Comparison of ENCODE assay signal across 16 cellular contexts in the genomic region with DNA sequence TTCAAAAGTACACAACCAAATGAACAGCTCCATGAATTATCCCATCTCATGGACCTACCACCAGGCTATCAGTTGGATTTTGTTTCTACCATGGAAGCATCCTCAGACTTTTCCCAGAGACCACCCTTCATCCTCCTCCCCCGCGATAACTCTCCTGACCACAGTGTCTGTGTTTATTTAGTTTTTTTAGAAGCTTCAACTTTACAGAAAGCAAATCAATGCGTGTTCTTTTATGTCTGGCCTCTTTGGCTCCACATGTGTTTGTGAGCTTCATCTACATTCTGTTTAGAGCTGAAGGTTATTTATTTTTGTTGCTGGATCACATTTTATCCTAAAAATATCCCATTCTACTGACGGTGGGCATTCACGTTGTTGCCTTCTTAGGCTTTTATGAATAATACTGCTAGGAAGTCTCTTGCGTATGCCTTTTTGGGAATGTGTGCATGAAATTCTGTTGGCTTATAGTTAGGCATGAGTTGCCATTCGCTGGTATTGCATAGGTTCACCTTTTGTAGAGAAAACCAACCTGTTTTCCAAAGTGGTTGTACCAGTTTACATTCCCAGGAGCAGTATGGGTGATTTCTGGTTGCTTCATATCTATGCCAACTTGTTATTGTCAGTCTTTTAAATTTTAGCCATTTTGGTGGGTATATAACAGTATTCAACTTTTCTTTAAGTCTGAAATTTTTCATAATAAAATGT.
DNase-seq lines count a peak whose midpoint lies in the region; ATAC-seq and TF ChIP-seq lines count a peak whose summit lies in the region.
"Had no signal": no experiment of that assay in that cellular context is flagged by ENCODE, and none has a peak within 500 bp of the region (broad histone marks: within the 10 kb centered on the region; RNA-seq: fewer than 3 reads in every experiment).

No MANE protein-coding gene starts in this region.

- DNase-seq in CD4-positive, alpha-beta memory T cell = no peak
- DNase-seq in PC-9 = peak in 1 of 2 experiments; percentile 72
- no peak for DNase-seq in GM10266 (ENCODE audit: extremely low spot score)
- DNase-seq in RKO (ENCODE audit: low spot score) = no peak
- DNase-seq: activated naive CD4-positive, alpha-beta T cell treated with anti-CD3 and anti-CD28 coated beads, Interleukin-2, amount 50 U/mL, for 16 hours; effector CD8-positive, alpha-beta T cell; gastrocnemius medialis; NCI-H1436; SHP77 treated with DMSO at 0.1 percent for 48 hours; stimulated activated CD4-positive, alpha-beta T cell treated with anti-CD3 and anti-CD28 coated beads, Interleukin-1b, Interleukin-23, amount 100 ng/mL, for 48 hours had no signal

- no peaks in the 10 kb centered on the region for H3K27me3 Mint-ChIP-seq in CD4-positive, alpha-beta memory T cell

- WGBS in esophagus, 2 donors = 73 to 84% methylated on average over 7 of the region's 7 CpGs

- no peaks in the 10 kb centered on the region for H3K9me2 ChIP-seq in PC-9 (ENCODE audit: insufficient read depth)

- peaks cover 87% of the 10 kb centered on the region for H3K79me2 ChIP-seq in PC-9 (ENCODE audit: low read depth)

- H3K27ac ChIP-seq in CD4-positive, alpha-beta memory T cell (ENCODE audit: low read depth, low read length) = no peak overlapping the region
- H3K27ac ChIP-seq in PC-9 (peak overlapping the region; percentile 48; the same call in 1 of the 2 replicates), esophagus (ENCODE audit: low read depth in 2 of 2, low read length in 1 of 2) (peak overlapping the region; percentile 98 to 99), neutrophil (peak overlapping the region; percentile 46)

- CTCF ChIA-PET in CD4-positive, alpha-beta memory T cell (lab: Charles Lee; ENCODE audit: partially characterized antibody) = interaction anchor here (1.9 to 2.4 kb wide), 2 partner anchors 22 to 123 kb away, joined by 4 to 6 read pairs; no protein-coding TSS in a partner anchor
- CTCF ChIA-PET in PC-9 (lab: Charles Lee) = no interaction called here

- H3K4me1 ChIP-seq in CD4-positive, alpha-beta memory T cell (ENCODE audit: insufficient read depth, low read length) = peaks cover 46% of the 10 kb centered on the region
- H3K4me1 ChIP-seq in PC-9 (replicated peaks; ENCODE audit: insufficient read depth) = peaks cover 51% of the 10 kb centered on the region
- peaks cover 15 to 30% of the 10 kb centered on the region in 2 donors for H3K4me1 ChIP-seq in esophagus (ENCODE audit: control insufficient read depth in 2 of 2, insufficient read depth in 2 of 2, low read length in 1 of 2)
- H3K4me1 ChIP-seq in neutrophil (ENCODE audit: control insufficient read depth in 1 of 2, insufficient read depth in 1 of 2, low read depth in 1 of 2, low read length in 1 of 2) = peaks cover 18 to 42% of the 10 kb centered on the region in 2 experiments

- H3K4me3 ChIP-seq in CD4-positive, alpha-beta memory T cell (ENCODE audit: low read length in 2 of 2) = no peak overlapping the region
- no peak overlapping the region for H3K4me3 ChIP-seq in PC-9
- H3K4me3 ChIP-seq in esophagus (ENCODE audit: low read depth in 1 of 2, low read length in 2 of 2) = no peak overlapping the region
- no peak overlapping the region for H3K4me3 ChIP-seq in neutrophil (ENCODE audit: low read depth in 1 of 2, low read length in 1 of 2)
- H3K4me3 ChIP-seq: gastrocnemius medialis, GM12878, lower lobe of right lung had no signal

- TF ChIP-seq CTCF in PC-9 (conservative IDR thresholded peaks at IDR 0.05) (no peak), neutrophil (IDR thresholded peaks at IDR 0.05) (no peak), GM10266 (IDR thresholded peaks at IDR 0.05; ENCODE audit: control insufficient read depth, insufficient read depth, low read depth, missing control alignments) (no peak)

- no peaks in the 10 kb centered on the region for H3K9me3 ChIP-seq in CD4-positive, alpha-beta memory T cell (ENCODE audit: control insufficient read depth in 1 of 2, low read length in 2 of 2)
- peaks cover 7% of the 10 kb centered on the region; the same call in 1 of the 2 replicates for H3K9me3 ChIP-seq in PC-9 (ENCODE audit: insufficient read depth, low read depth)
- H3K9me3 ChIP-seq in esophagus (ENCODE audit: control insufficient read depth in 2 of 2, insufficient read depth in 1 of 2, low read depth in 1 of 2, low read length in 1 of 2) = no peaks in the 10 kb centered on the region
- no peaks in the 10 kb centered on the region for H3K9me3 ChIP-seq in neutrophil
- H3K9me3 ChIP-seq: gastrocnemius medialis, lower lobe of right lung had no signal

- peaks cover 41% of the 10 kb centered on the region for H3F3A ChIP-seq in PC-9 (ENCODE audit: insufficient read depth, low read depth)

- H3K36me3 Mint-ChIP-seq in CD4-positive, alpha-beta memory T cell = peaks cover 1 to 16% of the 10 kb centered on the region in 2 donors

- H3K27ac Mint-ChIP-seq in CD4-positive, alpha-beta memory T cell = peak overlapping the region; percentile 63 to 96 (median 90)

- H3K4me1 Mint-ChIP-seq in CD4-positive, alpha-beta memory T cell = peaks cover 19 to 58% (median 34%) of the 10 kb centered on the region in 4 donors

- intact Hi-C loops in CD4-positive, alpha-beta memory T cell (cut with micrococcal nuclease) = no loop called here
- intact Hi-C loops in PC-9 (cut with micrococcal nuclease; ENCODE audit: unreplicated experiment) = loop anchor here (1.0 to 2.0 kb wide), 2 partner anchors 15 to 34 kb away; no protein-coding TSS in a partner anchor

- no peaks in the 10 kb centered on the region for H3K9me3 Mint-ChIP-seq in CD4-positive, alpha-beta memory T cell

- H3K27me3 ChIP-seq in CD4-positive, alpha-beta memory T cell (ENCODE audit: insufficient read depth, low read length) = no peaks in the 10 kb centered on the region
- no peaks in the 10 kb centered on the region for H3K27me3 ChIP-seq in PC-9 (ENCODE audit: insufficient read depth, low read depth)
- no peaks in the 10 kb centered on the region for H3K27me3 ChIP-seq in esophagus (ENCODE audit: control insufficient read depth in 1 of 2, insufficient read depth in 2 of 2, low read length in 2 of 2)
- H3K27me3 ChIP-seq in neutrophil = no peaks in the 10 kb centered on the region
- H3K27me3 ChIP-seq: gastrocnemius medialis had no signal

- H3K4me3 Mint-ChIP-seq in CD4-positive, alpha-beta memory T cell = peak overlapping the region in 2 of 8 donors; percentile 59 to 68

- BruUV-seq in PC-9 (replicated peaks; lab: Mats Ljungman, UMichigan) = no TSS peak

- ATAC-seq in GM19395 (IDR thresholded peaks at IDR 0.05; ENCODE audit: unreplicated experiment) (no peak), GM18498 (IDR thresholded peaks at IDR 0.05; ENCODE audit: unreplicated experiment) (no peak)
- ATAC-seq: gastrocnemius medialis, GM12878 had no signal

- H4K20me1 ChIP-seq in PC-9 (ENCODE audit: insufficient read depth) = peaks cover 6% of the 10 kb centered on the region; the same call in 1 of the 2 replicates

- POLR2A ChIA-PET in CD4-positive, alpha-beta memory T cell (lab: Charles Lee; ENCODE audit: partially characterized antibody) = interaction anchor here (0.8 to 1.4 kb wide), 3 partner anchors 38 to 81 kb away, joined by 3 to 6 read pairs (median 3); no protein-coding TSS in a partner anchor
- POLR2A ChIA-PET in PC-9 (lab: Charles Lee; ENCODE audit: unreplicated experiment) = interaction anchor here (0.6 to 1.0 kb wide), 2 partner anchors 44 to 86 kb away, joined by 4 to 6 read pairs; no protein-coding TSS in a partner anchor

- H2AFZ ChIP-seq in PC-9 = no peak overlapping the region

- H3K4me2 ChIP-seq in PC-9 = no peak overlapping the region

- no peaks in the 10 kb centered on the region for H3K36me3 ChIP-seq in CD4-positive, alpha-beta memory T cell (ENCODE audit: insufficient read depth, low read length)
- H3K36me3 ChIP-seq in PC-9 (ENCODE audit: low read depth) (peaks cover 16% of the 10 kb centered on the region), esophagus (ENCODE audit: control insufficient read depth in 2 of 2, insufficient read depth in 2 of 2, low read length in 1 of 2) (peaks cover 0 to 2% of the 10 kb centered on the region in 2 donors), neutrophil (peaks cover 16% of the 10 kb centered on the region)
- H3K36me3 ChIP-seq: gastrocnemius medialis, lower lobe of right lung had no signal
